16 cellular contexts compared by ENCODE assay signal in genomic region chr20:45897692-45898091, GRCh38. TPM values are rescaled to one million over a fixed set of nuclear protein-coding genes. Genes with fewer than 3 reads are reported as not detected.
A peak's percentile ranks its signal among the peaks of the same experiment; 100 is the strongest.
DNase-seq lines count a peak whose midpoint lies in the region; ATAC-seq, FAIRE-seq and TF ChIP-seq lines count a peak whose summit lies in the region.
"Had no signal": no experiment of that assay in that cellular context is flagged by ENCODE, and none has a peak within 500 bp of the region (broad histone marks: within the 10 kb centered on the region; RNA-seq: fewer than 3 reads in every experiment).

No MANE protein-coding gene starts in this region.

- H3K27me3 Mint-ChIP-seq in immature natural killer cell (ENCODE audit: low read depth in 3 of 3), result peaks cover 0 to 2% (median 2%) of the 10 kb centered on the region in 3 donors
- H3K27me3 Mint-ChIP-seq: B cell; CD4-positive, alpha-beta T cell had no signal

- CTCF ChIA-PET in HCT116 (lab: Charles Lee) (no interaction called here), K562 (lab: Yijun Ruan, JAX; ENCODE audit: low intra/inter-chr PET ratio) (no interaction called here)

- H3K27ac Mint-ChIP-seq in immature natural killer cell, result no peak overlapping the region
- H3K27ac Mint-ChIP-seq: B cell; CD4-positive, alpha-beta T cell; HFFc6 had no signal

- H4K20me1 ChIP-seq in HCT116 (ENCODE audit: insufficient read depth) (no peaks in the 10 kb centered on the region), K562 (replicated peaks; ENCODE audit: control insufficient read depth, insufficient read depth, low read length) (no peaks in the 10 kb centered on the region), osteoblast (ENCODE audit: insufficient read depth, low read length) (peaks cover 14% of the 10 kb centered on the region)

- TSS peak; percentile 2 for BruUV-seq in HCT116 (replicated peaks; lab: Mats Ljungman, UMichigan)
- no TSS peak for BruUV-seq in K562 (replicated peaks; lab: Mats Ljungman, UMichigan)

- POLR2A ChIA-PET in HCT116 (lab: Charles Lee), result no interaction called here
- POLR2A ChIA-PET in K562 (lab: Yijun Ruan, JAX), result interaction anchor here (0.6 to 1.8 kb wide), 3 partner anchors 10 to 604 kb away, joined by 4 to 6 read pairs (median 6); no protein-coding TSS in a partner anchor

- peaks cover 7% of the 10 kb centered on the region in 2 donors for H3K4me1 Mint-ChIP-seq in immature natural killer cell

- TF ChIP-seq CTCF in HCT116 (IDR thresholded peaks at IDR 0.05 in 2 of 3, conservative IDR thresholded peaks at IDR 0.05 in 1 of 3; ENCODE audit: borderline replicate concordance in 1 of 3, insufficient read depth in 1 of 3, low read depth in 2 of 3, low read length in 2 of 3) (no peak), K562 (IDR thresholded peaks at IDR 0.05 in 2 of 3, conservative IDR thresholded peaks at IDR 0.05 in 1 of 3; ENCODE audit: insufficient read depth in 2 of 3, low read depth in 1 of 3, low read length in 3 of 3) (no peak), osteoblast (IDR thresholded peaks at IDR 0.05; ENCODE audit: extremely low read depth, low read depth, low read length) (no peak)

- H3K36me3 Mint-ChIP-seq in immature natural killer cell, result peaks cover 5 to 24% (median 12%) of the 10 kb centered on the region in 3 donors

- H3K4me1 ChIP-seq in HCT116 (ENCODE audit: control insufficient read depth in 1 of 2, insufficient read depth in 2 of 2, low read length in 2 of 2) (peaks cover 0 to under 1% of the 10 kb centered on the region in 2 experiments; a peak in 1 of 4 replicates), K562 (replicated peaks in 1 of 2; ENCODE audit: control insufficient read depth in 2 of 2, insufficient read depth in 2 of 2, low read length in 2 of 2) (peaks cover 0 to 11% of the 10 kb centered on the region in 2 experiments; a peak in 2 of 5 replicates), osteoblast (ENCODE audit: insufficient read depth, low read length) (peaks cover under 1% of the 10 kb centered on the region)
- H3K4me1 ChIP-seq: Caco-2 had no signal

- in situ Hi-C loops in K562 (cut with MboI), result no loop called here

- no peak for FAIRE-seq in K562 (lab: Jason Lieb, UNC)
- FAIRE-seq: D721Med, G401.6, GM12891 had no signal

- H3K9ac ChIP-seq in HCT116 (ENCODE audit: low read length) (no peak overlapping the region), K562 (ENCODE audit: insufficient read depth in 1 of 2, low read depth in 2 of 2, low read length in 2 of 2) (peak overlapping the region in 1 of 2 experiments; percentile 38; a peak in 2 of 4 replicates)
- H3K9ac ChIP-seq: GM23248 had no signal

- H3K9me1 ChIP-seq in K562 (ENCODE audit: control insufficient read depth, insufficient read depth, low read length), result no peaks in the 10 kb centered on the region

- TF ChIP-seq EP300 in K562 (IDR thresholded peaks at IDR 0.05; ENCODE audit: low read length), result no peak

- H3K4me2 ChIP-seq in HCT116 (ENCODE audit: low read length) (no peak overlapping the region), K562 (ENCODE audit: insufficient read depth, low read length) (no peak overlapping the region), osteoblast (ENCODE audit: insufficient read depth, low read length) (no peak overlapping the region)
- H3K4me2 ChIP-seq: BLaER1 treated with 17β-estradiol and CSF1 and Interleukin-3, amounts not matched to agents 10 nM and 100 nM had no signal

- H3K9me3 ChIP-seq in HCT116 (ENCODE audit: control insufficient read depth in 1 of 2, insufficient read depth in 1 of 2, low read depth in 1 of 2, low read length in 2 of 2) (no peaks in the 10 kb centered on the region), K562 (replicated peaks; ENCODE audit: control insufficient read depth, insufficient read depth, low read depth, low read length) (no peaks in the 10 kb centered on the region), osteoblast (ENCODE audit: low read depth, low read length) (no peaks in the 10 kb centered on the region)
- H3K9me3 ChIP-seq: BLaER1 treated with 17β-estradiol and CSF1 and Interleukin-3, amounts not matched to agents 10 nM and 100 nM; Caco-2 had no signal

- TF ChIP-seq RAD21 in HCT116 (IDR thresholded peaks at IDR 0.05; ENCODE audit: low read depth), result no peak
- no peak for TF ChIP-seq RAD21 in K562 (CRISPR knock-in tag; conservative IDR thresholded peaks at IDR 0.05 in 1 of 2, IDR thresholded peaks at IDR 0.05 in 1 of 2)

- RAD21 ChIA-PET in HCT116 (lab: Charles Lee; ENCODE audit: low non-redundant PET in 1 of 2, low total read pairs in 2 of 2, uncharacterized antibody in 2 of 2, unreplicated experiment in 2 of 2), result no interaction called here

- intact Hi-C loops in HCT116 (cut with micrococcal nuclease) (no loop called here), K562 (cut with micrococcal nuclease) (no loop called here)

- H3K79me2 ChIP-seq in HCT116 (ENCODE audit: insufficient read depth, low read length) (no peaks in the 10 kb centered on the region), K562 (ENCODE audit: control insufficient read depth, insufficient read depth, low read length) (no peaks in the 10 kb centered on the region), osteoblast (ENCODE audit: insufficient read depth, low read length) (peaks cover 11% of the 10 kb centered on the region)

- H2AFZ ChIP-seq in HCT116 (ENCODE audit: low read depth, low read length, poor library complexity, severe bottlenecking) (no peak overlapping the region), K562 (ENCODE audit: low read depth, low read length) (no peak overlapping the region), osteoblast (ENCODE audit: low read length) (no peak overlapping the region)
- H2AFZ ChIP-seq: GM23248 had no signal

- H3K36me3 ChIP-seq in HCT116 (ENCODE audit: control insufficient read depth in 1 of 2, insufficient read depth in 2 of 2, low read length in 2 of 2) (peaks cover 6 to 18% of the 10 kb centered on the region in 2 experiments; a peak in 3 of 4 replicates), K562 (ENCODE audit: control insufficient read depth, insufficient read depth, low read length) (peaks cover 55% of the 10 kb centered on the region; the same call in 2 of the 3 replicates), osteoblast (ENCODE audit: insufficient read depth, low read length) (peaks cover 53% of the 10 kb centered on the region)

- H3K27ac ChIP-seq in HCT116 (ENCODE audit: low read depth, low read length) (no peak overlapping the region), K562 (ENCODE audit: extremely low read depth, low read depth, low read length) (no peak overlapping the region), osteoblast (ENCODE audit: low read depth, low read length) (no peak overlapping the region)
- H3K27ac ChIP-seq: BLaER1 treated with 17β-estradiol and CSF1 and Interleukin-3, amounts not matched to agents 10 nM and 100 nM; GM23248 had no signal

- 94% methylated on average over 7 of the region's 7 CpGs for WGBS in K562 (ENCODE audit: insufficient coverage, low coverage, missing lambda C conversion rate)

- H3K27me3 ChIP-seq in HCT116 (ENCODE audit: insufficient read depth, low read length), result no peaks in the 10 kb centered on the region
- no peaks in the 10 kb centered on the region for H3K27me3 ChIP-seq in K562 (ENCODE audit: control insufficient read depth in 2 of 2, insufficient read depth in 2 of 2, low read length in 2 of 2)
- no peaks in the 10 kb centered on the region for H3K27me3 ChIP-seq in osteoblast (ENCODE audit: insufficient read depth, low read length)
- H3K27me3 ChIP-seq: BLaER1 treated with 17β-estradiol and CSF1 and Interleukin-3, amounts not matched to agents 10 nM and 100 nM had no signal

- no peak overlapping the region for H3K4me3 ChIP-seq in HCT116 (replicated peaks in 1 of 2; ENCODE audit: low read depth in 1 of 2, low read length in 2 of 2)
- no peak overlapping the region for H3K4me3 ChIP-seq in K562
- no peak overlapping the region for H3K4me3 ChIP-seq in osteoblast (ENCODE audit: insufficient read depth, low read length)
- H3K4me3 ChIP-seq: BLaER1 treated with 17β-estradiol and CSF1 and Interleukin-3, amounts not matched to agents 10 nM and 100 nM; GM23248 had no signal

- ATAC-seq in HCT116 (no peak), K562 (no peak)

- H3K9me3 Mint-ChIP-seq in immature natural killer cell, result no peaks in the 10 kb centered on the region
- H3K9me3 Mint-ChIP-seq: CD4-positive, alpha-beta T cell; HFFc6 had no signal

- no peak for DNase-seq in HCT116 (ENCODE audit: low read depth, low spot score)
- no peak for DNase-seq in K562 (ENCODE audit: extremely low read depth in 1 of 4, low spot score in 3 of 4)
- peak; percentile 73 for DNase-seq in osteoblast (ENCODE audit: insufficient read length, low spot score, missing footprints)
- DNase-seq in immature natural killer cell, result no peak
- DNase-seq in NCI-H2196 treated with DMSO at 0.1 percent for 48 hours (lab: John Stamatoyannopoulos, UW; ENCODE audit: unreplicated experiment), result no peak
- DNase-seq in ureter (ENCODE audit: low spot score), result no peak
- DNase-seq: Caco-2; CD4-positive, alpha-beta T cell; GM23248; HCEC 1CT; HFFc6 had no signal

- TF ChIP-seq POLR2A in HCT116 (IDR thresholded peaks at IDR 0.05; ENCODE audit: borderline replicate concordance, extremely low read depth, insufficient read depth, insufficient read length), result no peak
- no peak for TF ChIP-seq POLR2A in K562 (conservative IDR thresholded peaks at IDR 0.05)

- H3K4me3 Mint-ChIP-seq in immature natural killer cell, result no peak overlapping the region
- H3K4me3 Mint-ChIP-seq: B cell; CD4-positive, alpha-beta T cell; HFFc6 had no signal

- H3K9me2 ChIP-seq in HCT116 (ENCODE audit: insufficient read depth), result no peaks in the 10 kb centered on the region

RNA-seq across cellular contexts. Expression of gene CTSA, which starts 6.6 kb away (rescaled TPM):
- total RNA-seq in HCT116 (2021; ENCODE audit: unreplicated experiment), result 109 TPM
- polyA plus RNA-seq in HCT116 (2012), result 116 and 130 TPM in 2 replicates
- 129 and 346 TPM in 2 replicates for total RNA-seq in K562 (2011; cell fraction: chromatin; rRNA removed; ENCODE audit: low replicate concordance)
- 275 and 312 TPM in 2 replicates for total RNA-seq in K562 (2011; cell fraction: nucleolus; rRNA removed)
- 187 and 194 TPM in 2 replicates for total RNA-seq in K562 (2011; cell fraction: nucleoplasm; rRNA removed)
- 26.0 and 30.5 TPM in 2 replicates for total RNA-seq in K562 (2014; rRNA removed)
- 16.1 and 21.2 TPM in 2 replicates for total RNA-seq in K562 (2014; rRNA removed; fragmentation: Illumina TruSeq; extraction: Trizol)
- total RNA-seq in K562 (2015; rRNA removed; fragmentation: Illumina TruSeq; extraction: Trizol), result 40.5 and 42.9 TPM in 2 replicates
- 51.9 and 53.0 TPM in 2 replicates for total RNA-seq in K562 (2021)
- polyA plus RNA-seq in K562 (2011; rRNA removed), result 28.3 and 44.7 TPM in 2 replicates
- 54.6 and 66.3 TPM in 2 replicates for polyA plus RNA-seq in K562 (2011; cell fraction: cytosol; rRNA removed)
- 192 and 235 TPM in 2 replicates for polyA plus RNA-seq in K562 (2011; cell fraction: nucleus; rRNA removed)
- polyA plus RNA-seq in K562 (2012), result 60.5 and 80.5 TPM in 2 replicates
- 60.3 and 61.7 TPM in 2 replicates for polyA plus RNA-seq in K562 (2014; fragmentation: Illumina TruSeq; extraction: Trizol)
- 10 to 100 TPM in 1 of 2 experiments, 1 to 10 TPM in 1; 8.8 to 12.4 TPM for polyA plus RNA-seq in K562 (2014; fragmentation: Nextera tagmentation; extraction: Ambion mirVana)
- polyA plus RNA-seq in K562 (2014; rRNA removed), result 47.8 and 51.2 TPM in 2 replicates
- polyA minus RNA-seq in K562 (2011; rRNA and poly(A)+ RNA removed), result 32.6 and 38.8 TPM in 2 replicates
- polyA minus RNA-seq in K562 (2011; cell fraction: cytosol; rRNA and poly(A)+ RNA removed), result 32.9 and 38.3 TPM in 2 replicates
- 74.4 and 74.6 TPM in 2 replicates for polyA minus RNA-seq in K562 (2011; cell fraction: nucleus; rRNA and poly(A)+ RNA removed)
- 157 and 181 TPM in 2 replicates for total RNA-seq in osteoblast
- 100 to 1,000 TPM in 1 of 3 donors, 10 to 100 TPM in 2; 76.8 to 119 (median 97.6) TPM for polyA plus RNA-seq in immature natural killer cell
- total RNA-seq in ureter, result 98.0 TPM

RNA-seq across cellular contexts. Expression of gene NEURL2, which starts 6.7 kb away (rescaled TPM):
- 0.96 TPM for total RNA-seq in HCT116 (2021; ENCODE audit: unreplicated experiment)
- 0.27 and 0.59 TPM in 2 replicates for polyA plus RNA-seq in HCT116 (2012)
- total RNA-seq in K562 (2011; cell fraction: chromatin; rRNA removed; ENCODE audit: low replicate concordance), result 0.69 and 3.4 TPM in 2 replicates
- 3.7 and 4.2 TPM in 2 replicates for total RNA-seq in K562 (2011; cell fraction: nucleolus; rRNA removed)
- 1.5 and 1.8 TPM in 2 replicates for total RNA-seq in K562 (2011; cell fraction: nucleoplasm; rRNA removed)
- 1.5 and 1.7 TPM in 2 replicates for total RNA-seq in K562 (2014; rRNA removed)
- not detected in 2 replicates for total RNA-seq in K562 (2014; rRNA removed; fragmentation: Illumina TruSeq; extraction: Trizol)
- 0.54 and 0.72 TPM in 2 replicates for total RNA-seq in K562 (2015; rRNA removed; fragmentation: Illumina TruSeq; extraction: Trizol)
- 1.2 and 1.9 TPM in 2 replicates for total RNA-seq in K562 (2021)
- polyA plus RNA-seq in K562 (2011; rRNA removed), result 0.22 and 0.83 TPM in 2 replicates
- 0.59 and 1.2 TPM in 2 replicates for polyA plus RNA-seq in K562 (2011; cell fraction: cytosol; rRNA removed)
- 1.7 and 2.3 TPM in 2 replicates for polyA plus RNA-seq in K562 (2011; cell fraction: nucleus; rRNA removed)
- 0.81 and 2.2 TPM in 2 replicates for polyA plus RNA-seq in K562 (2012)
- 0.46 and 0.61 TPM in 2 replicates for polyA plus RNA-seq in K562 (2014; fragmentation: Illumina TruSeq; extraction: Trizol)
- under 1 TPM; 0.30 to 0.32 TPM for polyA plus RNA-seq in K562 (2014; fragmentation: Nextera tagmentation; extraction: Ambion mirVana)
- polyA plus RNA-seq in K562 (2014; rRNA removed), result 1.0 and 1.1 TPM in 2 replicates
- polyA minus RNA-seq in K562 (2011; rRNA and poly(A)+ RNA removed), result 0.72 TPM in 1 of 2 replicates, not detected in the other
- polyA minus RNA-seq in K562 (2011; cell fraction: cytosol; rRNA and poly(A)+ RNA removed), result not detected in 2 replicates
- 2.3 and 3.1 TPM in 2 replicates for polyA minus RNA-seq in K562 (2011; cell fraction: nucleus; rRNA and poly(A)+ RNA removed)
- total RNA-seq in osteoblast, result 4.7 and 7.1 TPM in 2 replicates
- 1 to 10 TPM in 2 of 3 donors, not detected in 1; 1.0 to 1.1 TPM for polyA plus RNA-seq in immature natural killer cell
- 17.9 TPM for total RNA-seq in ureter

RNA-seq across cellular contexts. Expression of gene SPATA25, which starts 10.3 kb away (rescaled TPM):
- total RNA-seq in HCT116 (2021; ENCODE audit: unreplicated experiment) (0.42 TPM), K562 (2014; rRNA removed) (0.68 and 1.4 TPM in 2 replicates), K562 (2014; rRNA removed; fragmentation: Illumina TruSeq; extraction: Trizol) (not detected in 2 replicates), K562 (2015; rRNA removed; fragmentation: Illumina TruSeq; extraction: Trizol) (0.22 and 0.45 TPM in 2 replicates), K562 (2021) (0.49 and 0.95 TPM in 2 replicates), osteoblast (1.2 and 1.4 TPM in 2 replicates), ureter (8.6 TPM)
- 0.14 and 0.19 TPM in 2 replicates for polyA plus RNA-seq in HCT116 (2012)
- 1.9 TPM in 1 of 2 replicates, not detected in the other for total RNA-seq in K562 (2011; cell fraction: chromatin; rRNA removed; ENCODE audit: low replicate concordance)
- 1.6 and 2.2 TPM in 2 replicates for total RNA-seq in K562 (2011; cell fraction: nucleolus; rRNA removed)
- total RNA-seq in K562 (2011; cell fraction: nucleoplasm; rRNA removed), result 1.2 and 1.6 TPM in 2 replicates
- polyA plus RNA-seq in K562 (2011; rRNA removed) (0.21 and 0.53 TPM in 2 replicates), K562 (2014; fragmentation: Illumina TruSeq; extraction: Trizol) (0.39 and 0.42 TPM in 2 replicates), K562 (2014; fragmentation: Nextera tagmentation; extraction: Ambion mirVana) (not detected), K562 (2014; rRNA removed) (0.63 and 0.73 TPM in 2 replicates), immature natural killer cell (not detected)
- polyA plus RNA-seq in K562 (2011; cell fraction: cytosol; rRNA removed), result 0.38 and 0.48 TPM in 2 replicates
- 1.3 and 1.8 TPM in 2 replicates for polyA plus RNA-seq in K562 (2011; cell fraction: nucleus; rRNA removed)
- 0.57 and 0.84 TPM in 2 replicates for polyA plus RNA-seq in K562 (2012)
- not detected in 2 replicates for polyA minus RNA-seq in K562 (2011; rRNA and poly(A)+ RNA removed)
- polyA minus RNA-seq in K562 (2011; cell fraction: cytosol; rRNA and poly(A)+ RNA removed), result not detected in 2 replicates
- polyA minus RNA-seq in K562 (2011; cell fraction: nucleus; rRNA and poly(A)+ RNA removed), result 0.67 TPM in 1 of 2 replicates, not detected in the other
- total RNA-seq: GM23248 had no signal
- polyA plus RNA-seq: GM23248 had no signal

RNA-seq across cellular contexts. Expression of gene PLTP, which starts 14.3 kb away (rescaled TPM):
- 4.7 TPM for total RNA-seq in HCT116 (2021; ENCODE audit: unreplicated experiment)
- polyA plus RNA-seq in HCT116 (2012), result 7.1 and 7.5 TPM in 2 replicates
- 8.2 and 29.4 TPM in 2 replicates for total RNA-seq in K562 (2011; cell fraction: chromatin; rRNA removed; ENCODE audit: low replicate concordance)
- total RNA-seq in K562 (2011; cell fraction: nucleolus; rRNA removed), result 32.4 and 37.9 TPM in 2 replicates
- total RNA-seq in K562 (2011; cell fraction: nucleoplasm; rRNA removed), result 20.8 and 24.0 TPM in 2 replicates
- total RNA-seq in K562 (2014; rRNA removed), result 18.6 and 28.2 TPM in 2 replicates
- 5.5 and 9.1 TPM in 2 replicates for total RNA-seq in K562 (2014; rRNA removed; fragmentation: Illumina TruSeq; extraction: Trizol)
- total RNA-seq in K562 (2015; rRNA removed; fragmentation: Illumina TruSeq; extraction: Trizol), result 16.8 and 17.6 TPM in 2 replicates
- total RNA-seq in K562 (2021), result 28.7 and 29.3 TPM in 2 replicates
- 12.2 and 24.1 TPM in 2 replicates for polyA plus RNA-seq in K562 (2011; rRNA removed)
- 41.5 and 45.1 TPM in 2 replicates for polyA plus RNA-seq in K562 (2011; cell fraction: cytosol; rRNA removed)
- 26.5 and 28.2 TPM in 2 replicates for polyA plus RNA-seq in K562 (2011; cell fraction: nucleus; rRNA removed)
- polyA plus RNA-seq in K562 (2012), result 30.0 and 78.8 TPM in 2 replicates
- polyA plus RNA-seq in K562 (2014; fragmentation: Illumina TruSeq; extraction: Trizol), result 25.8 and 26.5 TPM in 2 replicates
- 1 to 10 TPM; 2.8 to 6.6 TPM for polyA plus RNA-seq in K562 (2014; fragmentation: Nextera tagmentation; extraction: Ambion mirVana)
- 24.5 and 25.6 TPM in 2 replicates for polyA plus RNA-seq in K562 (2014; rRNA removed)
- 8.0 and 8.4 TPM in 2 replicates for polyA minus RNA-seq in K562 (2011; rRNA and poly(A)+ RNA removed)
- 11.8 and 17.6 TPM in 2 replicates for polyA minus RNA-seq in K562 (2011; cell fraction: cytosol; rRNA and poly(A)+ RNA removed)
- 8.2 and 11.1 TPM in 2 replicates for polyA minus RNA-seq in K562 (2011; cell fraction: nucleus; rRNA and poly(A)+ RNA removed)
- 15.3 and 21.7 TPM in 2 replicates for total RNA-seq in osteoblast
- 10 to 100 TPM in 1 of 3 donors, 1 to 10 TPM in 1, under 1 TPM in 1; 0.77 to 17.5 (median 7.3) TPM for polyA plus RNA-seq in immature natural killer cell
- 101 TPM for total RNA-seq in ureter
- total RNA-seq: CD4-positive, alpha-beta T cell had no signal

RNA-seq across cellular contexts. Expression of gene ZSWIM1, which starts 16.7 kb away (rescaled TPM):
- total RNA-seq in HCT116 (2021; ENCODE audit: unreplicated experiment), result 13.0 TPM
- 9.8 and 12.5 TPM in 2 replicates for polyA plus RNA-seq in HCT116 (2012)
- total RNA-seq in K562 (2011; cell fraction: chromatin; rRNA removed; ENCODE audit: low replicate concordance), result 14.3 and 28.8 TPM in 2 replicates
- total RNA-seq in K562 (2011; cell fraction: nucleolus; rRNA removed), result 16.2 and 16.7 TPM in 2 replicates
- total RNA-seq in K562 (2011; cell fraction: nucleoplasm; rRNA removed), result 19.3 and 20.7 TPM in 2 replicates
- total RNA-seq in K562 (2014; rRNA removed), result 11.6 and 14.1 TPM in 2 replicates
- 9.0 and 9.5 TPM in 2 replicates for total RNA-seq in K562 (2014; rRNA removed; fragmentation: Illumina TruSeq; extraction: Trizol)
- 11.2 and 11.7 TPM in 2 replicates for total RNA-seq in K562 (2015; rRNA removed; fragmentation: Illumina TruSeq; extraction: Trizol)
- 13.8 and 15.6 TPM in 2 replicates for total RNA-seq in K562 (2021)
- 7.4 and 12.1 TPM in 2 replicates for polyA plus RNA-seq in K562 (2011; rRNA removed)
- 14.1 and 15.5 TPM in 2 replicates for polyA plus RNA-seq in K562 (2011; cell fraction: cytosol; rRNA removed)
- polyA plus RNA-seq in K562 (2011; cell fraction: nucleus; rRNA removed), result 21.0 and 32.5 TPM in 2 replicates
- 10.9 and 13.6 TPM in 2 replicates for polyA plus RNA-seq in K562 (2012)
- polyA plus RNA-seq in K562 (2014; fragmentation: Illumina TruSeq; extraction: Trizol), result 13.7 and 14.7 TPM in 2 replicates
- 1 to 10 TPM; 2.5 to 3.1 TPM for polyA plus RNA-seq in K562 (2014; fragmentation: Nextera tagmentation; extraction: Ambion mirVana)
- 7.0 and 7.3 TPM in 2 replicates for polyA plus RNA-seq in K562 (2014; rRNA removed)
- polyA minus RNA-seq in K562 (2011; rRNA and poly(A)+ RNA removed), result 18.4 and 23.1 TPM in 2 replicates
- 16.7 and 17.3 TPM in 2 replicates for polyA minus RNA-seq in K562 (2011; cell fraction: cytosol; rRNA and poly(A)+ RNA removed)
- 7.1 and 12.0 TPM in 2 replicates for polyA minus RNA-seq in K562 (2011; cell fraction: nucleus; rRNA and poly(A)+ RNA removed)
- 7.6 and 8.8 TPM in 2 replicates for total RNA-seq in osteoblast
- polyA plus RNA-seq in immature natural killer cell, result under 1 TPM in 2 of 3 donors, not detected in 1; 0.55 to 0.68 TPM
- total RNA-seq in ureter, result 14.4 TPM
